Comparison of ENCODE assay signal across 26 cellular contexts in genomic region chr4:27046851-27047250, GRCh38.
"Had no signal": no experiment of that assay in that cellular context is flagged by ENCODE, and none has a peak within 500 bp of the region (broad histone marks: within the 10 kb centered on the region; RNA-seq: fewer than 3 reads in every experiment).

No MANE protein-coding gene starts in this region.

- H3K27ac Mint-ChIP-seq: activated CD4-positive, alpha-beta memory T cell treated with anti-CD3 and anti-CD28 coated beads, Interleukin-2, amount 10 ng/mL, durations not matched to agents 7 days and 5 days; activated CD4-positive, alpha-beta T cell treated with anti-CD3 and anti-CD28 coated beads, Interleukin-2, amount 10 ng/mL, durations not matched to agents 7 days and 5 days; activated T-helper 17 cell treated with anti-CD3 and anti-CD28 coated beads, Interleukin-2, amount 50 U/mL, for 72 hours; nephron; WTC11 had no signal

- DNase-seq: activated CD4-positive, alpha-beta memory T cell treated with anti-CD3 and anti-CD28 coated beads, Interleukin-2, amount 10 ng/mL, durations not matched to agents 7 days and 5 days; activated CD4-positive, alpha-beta T cell treated with anti-CD3 and anti-CD28 coated beads for 1 hour; activated CD4-positive, alpha-beta T cell treated with anti-CD3 and anti-CD28 coated beads, Interleukin-2, amount 10 ng/mL, durations not matched to agents 7 days and 5 days; activated CD8-positive, alpha-beta memory T cell treated with anti-CD3 and anti-CD28 coated beads, Interleukin-2, amount 50 U/mL, for 48 hours; activated gamma-delta T cell treated with Interleukin-2 at 50 U/mL for 16 hours; activated naive CD4-positive, alpha-beta T cell treated with anti-CD3 and anti-CD28 coated beads, Interleukin-2, amount 50 U/mL, for 16 hours; activated T-cell treated with anti-CD3 and anti-CD28 coated beads, Interleukin-2, amount 50 U/mL, for 4 hours; amniotic stem cell; brain microvascular endothelial cell; dorsolateral prefrontal cortex; effector memory CD4-positive, alpha-beta T cell; kidney glomerular epithelial cell; left lung; lower lobe of right lung; mucosa of descending colon; posterior cingulate gyrus; right cardiac atrium; spleen; stimulated activated naive CD4-positive, alpha-beta T cell treated with Interleukin-2 at 50 U/mL for 16 hours; T-helper 9 cell; testis; transverse colon had no signal

- H3K4me3 ChIP-seq: coronary artery, dorsolateral prefrontal cortex, left lung, lower lobe of right lung, mucosa of descending colon, spleen, testis, transverse colon had no signal

- H3K4me1 Mint-ChIP-seq: activated CD4-positive, alpha-beta T cell treated with anti-CD3 and anti-CD28 coated beads, Interleukin-2, amount 10 ng/mL, durations not matched to agents 7 days and 5 days; activated T-helper 17 cell treated with anti-CD3 and anti-CD28 coated beads, Interleukin-2, amount 50 U/mL, for 72 hours; nephron had no signal

- H3K9me3 Mint-ChIP-seq: activated CD4-positive, alpha-beta memory T cell treated with anti-CD3 and anti-CD28 coated beads, Interleukin-2, amount 10 ng/mL, durations not matched to agents 7 days and 5 days; activated CD4-positive, alpha-beta T cell treated with anti-CD3 and anti-CD28 coated beads, Interleukin-2, amount 10 ng/mL, durations not matched to agents 7 days and 5 days had no signal

- ATAC-seq: activated T-cell treated with anti-CD3 and anti-CD28 coated beads, Interleukin-2, amount 50 U/mL, for 4 hours; activated T-helper 17 cell treated with anti-CD3 and anti-CD28 coated beads, Interleukin-2, amount 50 U/mL, for 72 hours; left lung; lower lobe of right lung; right cardiac atrium; WTC11 had no signal

- H3K27me3 ChIP-seq: brain microvascular endothelial cell, testis had no signal

- H3K36me3 Mint-ChIP-seq: WTC11 had no signal

- H3K4me3 Mint-ChIP-seq: activated CD4-positive, alpha-beta memory T cell treated with anti-CD3 and anti-CD28 coated beads, Interleukin-2, amount 10 ng/mL, durations not matched to agents 7 days and 5 days; activated CD4-positive, alpha-beta T cell treated with anti-CD3 and anti-CD28 coated beads, Interleukin-2, amount 10 ng/mL, durations not matched to agents 7 days and 5 days; activated T-cell treated with anti-CD3 and anti-CD28 coated beads, Interleukin-2, amount 50 U/mL, for 4 hours; activated T-helper 17 cell treated with anti-CD3 and anti-CD28 coated beads, Interleukin-2, amount 50 U/mL, for 72 hours; nephron; WTC11 had no signal

- H3K36me3 ChIP-seq: brain microvascular endothelial cell, left lung, lower lobe of right lung, spleen, transverse colon had no signal

- H3K4me1 ChIP-seq: testis had no signal

- H3K9me3 ChIP-seq: lower lobe of right lung, mucosa of descending colon, testis, transverse colon had no signal

- H3K27ac ChIP-seq: brain microvascular endothelial cell, coronary artery, dorsolateral prefrontal cortex, left lung, lower lobe of right lung, spleen, testis, transverse colon had no signal
